ENCODE assay signal across 2 cellular contexts in the genomic region with DNA sequence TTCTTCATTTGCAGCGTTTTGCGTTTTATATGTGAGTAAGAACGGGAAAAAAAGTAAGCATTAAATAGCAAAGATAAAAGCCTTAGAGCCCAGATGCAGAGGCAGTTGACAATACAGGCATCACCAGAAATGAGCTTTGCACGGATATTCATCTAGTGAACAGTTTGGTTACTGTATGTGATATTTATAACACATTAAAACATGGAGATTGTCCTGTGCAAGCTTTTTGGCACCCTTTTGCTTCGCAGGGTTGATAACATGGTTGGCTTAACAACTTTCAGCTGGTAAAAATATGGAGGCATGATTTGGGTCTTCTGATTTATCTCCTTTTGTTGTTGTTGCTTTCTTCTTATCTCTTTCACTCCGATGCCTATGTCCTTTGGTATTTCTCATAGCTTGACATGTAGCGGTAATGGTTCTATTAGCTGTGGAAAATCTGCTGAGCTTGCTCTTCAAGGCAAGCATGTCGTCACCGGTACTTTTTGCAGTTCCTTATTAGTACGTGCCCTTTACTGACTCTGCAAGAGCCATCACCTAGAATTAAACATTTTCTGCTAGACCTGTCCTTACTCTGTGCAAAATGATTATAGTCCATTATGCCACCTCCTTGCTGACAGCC.
TF ChIP-seq lines count a peak whose summit lies in the region.

No MANE protein-coding gene starts in this region.

TF ChIP-seq in HepG2, 621 proteins besides CTCF, POLR2A, EP300 and RAD21:
- TF ChIP-seq ZNF33B (CRISPR knock-in tag; IDR thresholded peaks at IDR 0.05) = no peak
- TF ChIP-seq MAFK (conservative IDR thresholded peaks at IDR 0.05 in 1 of 2, IDR thresholded peaks at IDR 0.05 in 1 of 2; ENCODE audit: low read length in 2 of 2) = peak; percentile 26 to 67; a peak in 2 of 4 replicates
- TF ChIP-seq TCF7L2 (IDR thresholded peaks at IDR 0.05; ENCODE audit: low read depth, low read length) = no peak
- TF ChIP-seq ZNF878 (CRISPR knock-in tag; IDR thresholded peaks at IDR 0.05) = no peak
- TF ChIP-seq SALL2 (CRISPR knock-in tag; IDR thresholded peaks at IDR 0.05) = no peak
- TF ChIP-seq, protein P1, sequence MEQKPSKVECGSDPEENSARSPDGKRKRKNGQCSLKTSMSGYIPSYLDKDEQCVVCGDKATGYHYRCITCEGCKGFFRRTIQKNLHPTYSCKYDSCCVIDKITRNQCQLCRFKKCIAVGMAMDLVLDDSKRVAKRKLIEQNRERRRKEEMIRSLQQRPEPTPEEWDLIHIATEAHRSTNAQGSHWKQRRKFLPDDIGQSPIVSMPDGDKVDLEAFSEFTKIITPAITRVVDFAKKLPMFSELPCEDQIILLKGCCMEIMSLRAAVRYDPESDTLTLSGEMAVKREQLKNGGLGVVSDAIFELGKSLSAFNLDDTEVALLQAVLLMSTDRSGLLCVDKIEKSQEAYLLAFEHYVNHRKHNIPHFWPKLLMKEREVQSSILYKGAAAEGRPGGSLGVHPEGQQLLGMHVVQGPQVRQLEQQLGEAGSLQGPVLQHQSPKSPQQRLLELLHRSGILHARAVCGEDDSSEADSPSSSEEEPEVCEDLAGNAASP (CRISPR knock-in tag; IDR thresholded peaks at IDR 0.05; ENCODE audit: borderline replicate concordance) = no peak
- TF ChIP-seq ZSCAN9 (CRISPR knock-in tag; IDR thresholded peaks at IDR 0.05; ENCODE audit: borderline replicate concordance) = no peak
- TF ChIP-seq SMAD9 (CRISPR knock-in tag; IDR thresholded peaks at IDR 0.05) = no peak
- peak; percentile 57 for TF ChIP-seq MAFF (IDR thresholded peaks at IDR 0.05; ENCODE audit: low read depth, low read length)
- no peak for TF ChIP-seq HHEX (CRISPR knock-in tag; IDR thresholded peaks at IDR 0.05)

TF ChIP-seq in H1, 55 proteins besides CTCF, POLR2A, EP300 and RAD21:
- TF ChIP-seq MAFK (IDR thresholded peaks at IDR 0.05; ENCODE audit: low read depth, low read length) = 0 out of 2 replicates have a peak, but pooled peaks have one; percentile 7
- TF ChIP-seq, protein P2, sequence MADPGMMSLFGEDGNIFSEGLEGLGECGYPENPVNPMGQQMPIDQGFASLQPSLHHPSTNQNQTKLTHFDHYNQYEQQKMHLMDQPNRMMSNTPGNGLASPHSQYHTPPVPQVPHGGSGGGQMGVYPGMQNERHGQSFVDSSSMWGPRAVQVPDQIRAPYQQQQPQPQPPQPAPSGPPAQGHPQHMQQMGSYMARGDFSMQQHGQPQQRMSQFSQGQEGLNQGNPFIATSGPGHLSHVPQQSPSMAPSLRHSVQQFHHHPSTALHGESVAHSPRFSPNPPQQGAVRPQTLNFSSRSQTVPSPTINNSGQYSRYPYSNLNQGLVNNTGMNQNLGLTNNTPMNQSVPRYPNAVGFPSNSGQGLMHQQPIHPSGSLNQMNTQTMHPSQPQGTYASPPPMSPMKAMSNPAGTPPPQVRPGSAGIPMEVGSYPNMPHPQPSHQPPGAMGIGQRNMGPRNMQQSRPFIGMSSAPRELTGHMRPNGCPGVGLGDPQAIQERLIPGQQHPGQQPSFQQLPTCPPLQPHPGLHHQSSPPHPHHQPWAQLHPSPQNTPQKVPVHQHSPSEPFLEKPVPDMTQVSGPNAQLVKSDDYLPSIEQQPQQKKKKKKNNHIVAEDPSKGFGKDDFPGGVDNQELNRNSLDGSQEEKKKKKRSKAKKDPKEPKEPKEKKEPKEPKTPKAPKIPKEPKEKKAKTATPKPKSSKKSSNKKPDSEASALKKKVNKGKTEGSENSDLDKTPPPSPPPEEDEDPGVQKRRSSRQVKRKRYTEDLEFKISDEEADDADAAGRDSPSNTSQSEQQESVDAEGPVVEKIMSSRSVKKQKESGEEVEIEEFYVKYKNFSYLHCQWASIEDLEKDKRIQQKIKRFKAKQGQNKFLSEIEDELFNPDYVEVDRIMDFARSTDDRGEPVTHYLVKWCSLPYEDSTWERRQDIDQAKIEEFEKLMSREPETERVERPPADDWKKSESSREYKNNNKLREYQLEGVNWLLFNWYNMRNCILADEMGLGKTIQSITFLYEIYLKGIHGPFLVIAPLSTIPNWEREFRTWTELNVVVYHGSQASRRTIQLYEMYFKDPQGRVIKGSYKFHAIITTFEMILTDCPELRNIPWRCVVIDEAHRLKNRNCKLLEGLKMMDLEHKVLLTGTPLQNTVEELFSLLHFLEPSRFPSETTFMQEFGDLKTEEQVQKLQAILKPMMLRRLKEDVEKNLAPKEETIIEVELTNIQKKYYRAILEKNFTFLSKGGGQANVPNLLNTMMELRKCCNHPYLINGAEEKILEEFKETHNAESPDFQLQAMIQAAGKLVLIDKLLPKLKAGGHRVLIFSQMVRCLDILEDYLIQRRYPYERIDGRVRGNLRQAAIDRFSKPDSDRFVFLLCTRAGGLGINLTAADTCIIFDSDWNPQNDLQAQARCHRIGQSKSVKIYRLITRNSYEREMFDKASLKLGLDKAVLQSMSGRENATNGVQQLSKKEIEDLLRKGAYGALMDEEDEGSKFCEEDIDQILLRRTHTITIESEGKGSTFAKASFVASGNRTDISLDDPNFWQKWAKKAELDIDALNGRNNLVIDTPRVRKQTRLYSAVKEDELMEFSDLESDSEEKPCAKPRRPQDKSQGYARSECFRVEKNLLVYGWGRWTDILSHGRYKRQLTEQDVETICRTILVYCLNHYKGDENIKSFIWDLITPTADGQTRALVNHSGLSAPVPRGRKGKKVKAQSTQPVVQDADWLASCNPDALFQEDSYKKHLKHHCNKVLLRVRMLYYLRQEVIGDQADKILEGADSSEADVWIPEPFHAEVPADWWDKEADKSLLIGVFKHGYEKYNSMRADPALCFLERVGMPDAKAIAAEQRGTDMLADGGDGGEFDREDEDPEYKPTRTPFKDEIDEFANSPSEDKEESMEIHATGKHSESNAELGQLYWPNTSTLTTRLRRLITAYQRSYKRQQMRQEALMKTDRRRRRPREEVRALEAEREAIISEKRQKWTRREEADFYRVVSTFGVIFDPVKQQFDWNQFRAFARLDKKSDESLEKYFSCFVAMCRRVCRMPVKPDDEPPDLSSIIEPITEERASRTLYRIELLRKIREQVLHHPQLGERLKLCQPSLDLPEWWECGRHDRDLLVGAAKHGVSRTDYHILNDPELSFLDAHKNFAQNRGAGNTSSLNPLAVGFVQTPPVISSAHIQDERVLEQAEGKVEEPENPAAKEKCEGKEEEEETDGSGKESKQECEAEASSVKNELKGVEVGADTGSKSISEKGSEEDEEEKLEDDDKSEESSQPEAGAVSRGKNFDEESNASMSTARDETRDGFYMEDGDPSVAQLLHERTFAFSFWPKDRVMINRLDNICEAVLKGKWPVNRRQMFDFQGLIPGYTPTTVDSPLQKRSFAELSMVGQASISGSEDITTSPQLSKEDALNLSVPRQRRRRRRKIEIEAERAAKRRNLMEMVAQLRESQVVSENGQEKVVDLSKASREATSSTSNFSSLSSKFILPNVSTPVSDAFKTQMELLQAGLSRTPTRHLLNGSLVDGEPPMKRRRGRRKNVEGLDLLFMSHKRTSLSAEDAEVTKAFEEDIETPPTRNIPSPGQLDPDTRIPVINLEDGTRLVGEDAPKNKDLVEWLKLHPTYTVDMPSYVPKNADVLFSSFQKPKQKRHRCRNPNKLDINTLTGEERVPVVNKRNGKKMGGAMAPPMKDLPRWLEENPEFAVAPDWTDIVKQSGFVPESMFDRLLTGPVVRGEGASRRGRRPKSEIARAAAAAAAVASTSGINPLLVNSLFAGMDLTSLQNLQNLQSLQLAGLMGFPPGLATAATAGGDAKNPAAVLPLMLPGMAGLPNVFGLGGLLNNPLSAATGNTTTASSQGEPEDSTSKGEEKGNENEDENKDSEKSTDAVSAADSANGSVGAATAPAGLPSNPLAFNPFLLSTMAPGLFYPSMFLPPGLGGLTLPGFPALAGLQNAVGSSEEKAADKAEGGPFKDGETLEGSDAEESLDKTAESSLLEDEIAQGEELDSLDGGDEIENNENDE (IDR thresholded peaks at IDR 0.05; ENCODE audit: insufficient replicate concordance, low read length) = no peak
